27 cellular contexts compared by ENCODE assay signal in genomic region chr18:44323125-44323524, GRCh38.
"Had no signal": no experiment of that assay in that cellular context is flagged by ENCODE, and none has a peak within 500 bp of the region (broad histone marks: within the 10 kb centered on the region; RNA-seq: fewer than 3 reads in every experiment).

No MANE protein-coding gene starts in this region.

- H3K27ac ChIP-seq: colonic mucosa, esophagus squamous epithelium, foreskin keratinocyte, gastroesophageal sphincter, heart left ventricle, hepatocyte, neural progenitor cell, parathyroid adenoma, suprapubic skin, transverse colon, upper lobe of right lung, uterus had no signal

- ATAC-seq: foreskin keratinocyte; gastroesophageal sphincter; heart left ventricle; left lobe of liver; mucosa of descending colon; naive thymus-derived CD4-positive, alpha-beta T cell; sciatic nerve; stimulated activated naive CD8-positive, alpha-beta T cell treated with anti-CD3 and anti-CD28 coated beads, Interleukin-15, amount 100 ng/mL, for 72 hours; upper lobe of right lung had no signal

- H3K9me3 ChIP-seq: colonic mucosa, esophagus squamous epithelium, gastroesophageal sphincter, heart left ventricle, mucosa of descending colon, suprapubic skin, transverse colon, upper lobe of right lung, uterus had no signal

- H3K79me2 ChIP-seq: hepatocyte, parathyroid adenoma had no signal

- H3K27me3 ChIP-seq: colonic mucosa, esophagus squamous epithelium, foreskin keratinocyte, gastroesophageal sphincter, heart left ventricle, hepatocyte, neural progenitor cell, suprapubic skin, transverse colon, upper lobe of right lung, uterus had no signal

- H3K4me1 ChIP-seq: colonic mucosa, esophagus squamous epithelium, foreskin keratinocyte, heart left ventricle, neural progenitor cell, parathyroid adenoma, suprapubic skin, upper lobe of right lung, uterus had no signal

- H2AFZ ChIP-seq: hepatocyte, neural progenitor cell, parathyroid adenoma had no signal

- H3K4me3 ChIP-seq: colonic mucosa, esophagus squamous epithelium, gastroesophageal sphincter, heart left ventricle, hepatocyte, lung, mucosa of descending colon, neural progenitor cell, smooth muscle cell, suprapubic skin, transverse colon, upper lobe of right lung, uterus had no signal

- H3K9ac ChIP-seq: neural progenitor cell, parathyroid adenoma had no signal

- DNase-seq: colonic mucosa; effector memory CD4-positive, alpha-beta T cell; erythroblast; esophagus squamous epithelium; foreskin keratinocyte; heart left ventricle; kidney; mucosa of descending colon; naive thymus-derived CD4-positive, alpha-beta T cell; stimulated activated CD4-positive, alpha-beta T cell treated with anti-CD3 and anti-CD28 coated beads, Interleukin-12 subunit alpha, Interleukin-12 subunit beta, amount 100 ng/mL, for 4 hours; stimulated activated CD4-positive, alpha-beta T cell treated with anti-CD3 and anti-CD28 coated beads, Interleukin-1b, Interleukin-23, amount 100 ng/mL, for 48 hours; stimulated activated CD4-positive, alpha-beta T cell treated with anti-CD3 and anti-CD28 coated beads, Interleukin-4, amount 100 ng/mL, for 1 hour; stimulated activated CD8-positive, alpha-beta memory T cell treated with anti-CD3 and anti-CD28 coated beads, Interleukin-4, amount 100 ng/mL, for 48 hours; stimulated activated naive CD4-positive, alpha-beta T cell; stimulated activated naive CD8-positive, alpha-beta T cell treated with anti-CD3 and anti-CD28 coated beads, Interleukin-15, amount 100 ng/mL, for 72 hours; transverse colon; upper lobe of right lung; uterus had no signal

- H3K4me2 ChIP-seq: hepatocyte, neural progenitor cell, smooth muscle cell had no signal

- H3K36me3 ChIP-seq: colonic mucosa, esophagus squamous epithelium, gastroesophageal sphincter, heart left ventricle, neural progenitor cell, suprapubic skin, transverse colon, upper lobe of right lung, uterus had no signal
